18 cellular contexts compared by ENCODE assay signal in genomic region chr5:132886064-132886823, GRCh38. TPM values are rescaled to one million over a fixed set of nuclear protein-coding genes. Genes with fewer than 3 reads are reported as not detected.
DNase-seq lines count a peak whose midpoint lies in the region; ATAC-seq, FAIRE-seq and TF ChIP-seq lines count a peak whose summit lies in the region.
"Had no signal": no experiment of that assay in that cellular context is flagged by ENCODE, and none has a peak within 500 bp of the region (broad histone marks: within the 10 kb centered on the region; RNA-seq: fewer than 3 reads in every experiment).

No MANE protein-coding gene starts in this region.

- no peak for TF ChIP-seq RAD21 in GM12878 (IDR thresholded peaks at IDR 0.05; ENCODE audit: insufficient read depth, low read depth, low read length)
- no peak for TF ChIP-seq RAD21 in HepG2 (CRISPR knock-in tag; IDR thresholded peaks at IDR 0.05)

- H3K27ac Mint-ChIP-seq in activated CD4-positive, alpha-beta T cell treated with anti-CD3 and anti-CD28 coated beads for 36 hours, result peak overlapping the region; percentile 7

- no peaks in the 10 kb centered on the region for H3K79me2 ChIP-seq in GM12878 (ENCODE audit: control insufficient read depth, insufficient read depth, low read length)
- H3K79me2 ChIP-seq in HepG2 (ENCODE audit: insufficient read depth, low read length), result no peaks in the 10 kb centered on the region

- SMC1A ChIA-PET in GM12878 (lab: Charles Lee; ENCODE audit: uncharacterized antibody, unreplicated experiment), result interaction anchor here (1.0 kb wide), 1 partner anchor 50 kb away, joined by 4 read pairs; no protein-coding TSS in a partner anchor

- H3K27me3 ChIP-seq in GM12878 (replicated peaks in 1 of 2; ENCODE audit: control insufficient read depth in 2 of 2, insufficient read depth in 2 of 2, low read length in 1 of 2), result no peaks in the 10 kb centered on the region
- H3K27me3 ChIP-seq in HepG2 (ENCODE audit: control insufficient read depth in 1 of 2, insufficient read depth in 2 of 2, low read length in 2 of 2), result no peaks in the 10 kb centered on the region; a peak in 1 of 5 replicates
- H3K27me3 ChIP-seq: BLaER1, ovary, sigmoid colon, transverse colon had no signal

- H3K36me3 ChIP-seq in GM12878 (ENCODE audit: control insufficient read depth in 2 of 2, insufficient read depth in 2 of 2, low read length in 1 of 2) (peaks cover 4 to 14% of the 10 kb centered on the region in 2 experiments; a peak in 3 of 4 replicates), HepG2 (replicated peaks in 1 of 2; ENCODE audit: control insufficient read depth in 1 of 2, insufficient read depth in 2 of 2, low read length in 2 of 2) (peaks cover 16 to 64% of the 10 kb centered on the region in 2 experiments)
- H3K36me3 ChIP-seq: ovary had no signal

- H3K4me3 Mint-ChIP-seq in activated CD4-positive, alpha-beta T cell treated with anti-CD3 and anti-CD28 coated beads for 36 hours, result no peak overlapping the region

- BruUV-seq in GM12878 (replicated peaks; lab: Mats Ljungman, UMichigan) (TSS peak; percentile 30), HepG2 (replicated peaks; lab: Mats Ljungman, UMichigan) (TSS peak; percentile 17)

- H3K4me1 ChIP-seq in GM12878 (ENCODE audit: control insufficient read depth, insufficient read depth, low read length) (no peaks in the 10 kb centered on the region), HepG2 (ENCODE audit: insufficient read depth, low read length) (peaks cover 13% of the 10 kb centered on the region)
- H3K4me1 ChIP-seq: BLaER1, HAP-1, sigmoid colon had no signal

- H4K20me1 ChIP-seq in GM12878 (ENCODE audit: control insufficient read depth, insufficient read depth) (no peaks in the 10 kb centered on the region), HepG2 (ENCODE audit: insufficient read depth, low read length) (no peaks in the 10 kb centered on the region)

- no peaks in the 10 kb centered on the region for H3K9me3 Mint-ChIP-seq in activated CD4-positive, alpha-beta T cell treated with anti-CD3 and anti-CD28 coated beads for 36 hours (ENCODE audit: low read depth)

- DNase-seq in activated CD4-positive, alpha-beta T cell treated with anti-CD3 and anti-CD28 coated beads for 36 hours, result no peak
- DNase-seq in activated CD4-positive, alpha-beta T cell treated with anti-CD3 and anti-CD28 coated beads for 1 hour, result no peak
- DNase-seq in GM12878 (ENCODE audit: low read depth, low spot score) (no peak), HepG2 (ENCODE audit: low spot score) (no peak), substantia nigra (lab: John Stamatoyannopoulos, UW) (peak in 5 of 49 donors; percentile 5 to 32 (median 14))
- DNase-seq: activated CD4-positive, alpha-beta T cell treated with anti-CD3 and anti-CD28 coated beads for 4 hours; NK-92 treated with Interleukin-12 subunit alpha and Interleukin-12 subunit beta, amount 100 ng/mL, for 24 hours; ovary; sigmoid colon; stimulated activated naive CD4-positive, alpha-beta T cell treated with Interleukin-2 at 50 U/mL for 16 hours; T1000; transverse colon had no signal

- intact Hi-C loops in activated CD4-positive, alpha-beta T cell treated with anti-CD3 and anti-CD28 coated beads for 36 hours (cut with DNase I, micrococcal nuclease), result no loop called here
- intact Hi-C loops in GM12878 (cut with micrococcal nuclease; ENCODE audit: unreplicated experiment) (loop anchor here (10.0 kb wide), 1 partner anchor 271 kb away; no protein-coding TSS in a partner anchor), HepG2 (cut with micrococcal nuclease; ENCODE audit: unreplicated experiment) (loop anchor here (10.0 kb wide), 1 partner anchor 361 kb away; no protein-coding TSS in a partner anchor)

- no peaks in the 10 kb centered on the region for H3K27me3 Mint-ChIP-seq in activated CD4-positive, alpha-beta T cell treated with anti-CD3 and anti-CD28 coated beads for 36 hours

- H3K4me2 ChIP-seq in GM12878 (ENCODE audit: control insufficient read depth, insufficient read depth) (no peak overlapping the region), HepG2 (ENCODE audit: low read depth, low read length) (no peak overlapping the region)
- H3K4me2 ChIP-seq: BLaER1 had no signal

- no peak for TF ChIP-seq EP300 in GM12878 (IDR thresholded peaks at IDR 0.05; ENCODE audit: borderline replicate concordance in 1 of 2, control insufficient read depth in 1 of 2, low read depth in 2 of 2, low read length in 2 of 2)
- TF ChIP-seq EP300 in HepG2 (IDR thresholded peaks at IDR 0.05; ENCODE audit: low read depth in 2 of 2, low read length in 2 of 2), result no peak
- no peak for TF ChIP-seq EP300 in HepG2 (CRISPR knock-in tag; IDR thresholded peaks at IDR 0.05; ENCODE audit: borderline replicate concordance)

- POLR2A ChIA-PET in activated CD4-positive, alpha-beta T cell treated with anti-CD3 and anti-CD28 coated beads for 36 hours (lab: Charles Lee), result no interaction called here
- POLR2A ChIA-PET in GM12878 (lab: Charles Lee) (no interaction called here), HepG2 (lab: Yijun Ruan, JAX) (no interaction called here)

- H2AFZ ChIP-seq in GM12878 (ENCODE audit: control insufficient read depth, low read depth, low read length) (no peak overlapping the region), HepG2 (ENCODE audit: low read length) (no peak overlapping the region)

- H3K4me1 Mint-ChIP-seq in activated CD4-positive, alpha-beta T cell treated with anti-CD3 and anti-CD28 coated beads for 36 hours, result peaks cover 5% of the 10 kb centered on the region

- CTCF ChIA-PET in activated CD4-positive, alpha-beta T cell treated with anti-CD3 and anti-CD28 coated beads for 36 hours (lab: Charles Lee), result interaction anchor here (0.8 kb wide), 1 partner anchor 258 kb away, joined by 3 read pairs; no protein-coding TSS in a partner anchor
- CTCF ChIA-PET in GM12878 (lab: Yijun Ruan, JAX), result no interaction called here
- CTCF ChIA-PET in HepG2 (lab: Yijun Ruan, JAX; ENCODE audit: low intra/inter-chr PET ratio, low total read pairs), result no interaction called here

- no peak overlapping the region for H3K9ac ChIP-seq in GM12878 (ENCODE audit: control insufficient read depth, insufficient read depth, low read length)
- no peak overlapping the region for H3K9ac ChIP-seq in HepG2 (ENCODE audit: insufficient read depth, low read depth, low read length)
- H3K9ac ChIP-seq: BLaER1 had no signal

- TF ChIP-seq POLR2A in GM12878 (IDR thresholded peaks at IDR 0.05; ENCODE audit: low read depth, low read length) (no peak), HepG2 (IDR thresholded peaks at IDR 0.05; ENCODE audit: insufficient read depth in 1 of 2, low read depth in 2 of 2, low read length in 2 of 2) (no peak)

- no peak for ATAC-seq in activated CD4-positive, alpha-beta T cell treated with anti-CD3 and anti-CD28 coated beads for 36 hours
- peak; percentile 46; the same call in 1 of the 3 replicates for ATAC-seq in GM12878
- ATAC-seq in HepG2, result no peak; the same call in 1 of the 3 replicates
- ATAC-seq in HG02642 (IDR thresholded peaks at IDR 0.05; ENCODE audit: poor library complexity, unreplicated experiment), result no peak
- no peak for ATAC-seq in HG03342 (IDR thresholded peaks at IDR 0.05; ENCODE audit: unreplicated experiment)
- ATAC-seq in GM19455 (IDR thresholded peaks at IDR 0.05; ENCODE audit: unreplicated experiment), result no peak

- H3K9me3 ChIP-seq in GM12878 (replicated peaks; ENCODE audit: control insufficient read depth, insufficient read depth, low read length), result no peaks in the 10 kb centered on the region
- no peaks in the 10 kb centered on the region for H3K9me3 ChIP-seq in HepG2 (ENCODE audit: low read length)
- H3K9me3 ChIP-seq: BLaER1, HAP-1, ovary, sigmoid colon, transverse colon had no signal

- in situ Hi-C loops in GM12878 (cut with MboI) (no loop called here), HepG2 (cut with HindIII; ENCODE audit: extremely low pct_ligation_motif_present, low pct_unique_long_range_greater_than_20kb) (loop anchor here (10.0 kb wide), 1 partner anchor 141 kb away; the partner anchor contains the start of gene CCNI2)

- TF ChIP-seq CTCF in GM12878 (IDR thresholded peaks at IDR 0.05 in 2 of 3, conservative IDR thresholded peaks at IDR 0.05 in 1 of 3; ENCODE audit: control insufficient read depth in 2 of 3, extremely low read depth in 1 of 3, insufficient read depth in 1 of 3, low read depth in 3 of 3, low read length in 3 of 3), result no peak
- TF ChIP-seq CTCF in HepG2 (CRISPR knock-in tag; IDR thresholded peaks at IDR 0.05), result no peak

- FAIRE-seq in GM12878 (lab: Jason Lieb, UNC) (no peak), HepG2 (lab: Jason Lieb, UNC) (no peak)

- RAD21 ChIA-PET in GM12878 (lab: Charles Lee; ENCODE audit: unreplicated experiment), result no interaction called here

- no peak overlapping the region for H3K4me3 ChIP-seq in GM12878
- no peak overlapping the region for H3K4me3 ChIP-seq in HepG2 (replicated peaks in 1 of 3; ENCODE audit: insufficient read depth in 1 of 3, low read depth in 2 of 3, low read length in 3 of 3)
- H3K4me3 ChIP-seq: BLaER1, HAP-1, ovary, sigmoid colon, transverse colon had no signal

- H3K36me3 Mint-ChIP-seq in activated CD4-positive, alpha-beta T cell treated with anti-CD3 and anti-CD28 coated beads for 36 hours (ENCODE audit: low read depth), result peaks cover 24% of the 10 kb centered on the region

- H3K27ac ChIP-seq in GM12878 (ENCODE audit: control insufficient read depth, insufficient read depth) (no peak overlapping the region), HepG2 (ENCODE audit: extremely low read length, insufficient read depth, low read length) (no peak overlapping the region), substantia nigra (ENCODE audit: low read depth, low read length, poor library complexity, severe bottlenecking) (peak overlapping the region; percentile 72)
- H3K27ac ChIP-seq: 22Rv1, BLaER1, ovary, sigmoid colon had no signal

- 86% methylated on average over 11 of the region's 11 CpGs for WGBS in GM12878 (ENCODE audit: insufficient coverage, insufficient replicate concordance, low lambda C conversion rate, missing lambda C conversion rate)
- WGBS in HepG2 (ENCODE audit: low lambda C conversion rate), result 96% methylated on average over 11 of the region's 11 CpGs

RNA-seq across cellular contexts. Expression of gene LEAP2, which starts 12.8 kb away (rescaled TPM):
- 1 to 10 TPM; 2.5 to 3.1 TPM for total RNA-seq in activated CD4-positive, alpha-beta T cell treated with anti-CD3 and anti-CD28 coated beads for 36 hours
- total RNA-seq in GM12878 (2013; cell fraction: nucleolus; rRNA removed), result 7.7 and 9.5 TPM in 2 replicates
- total RNA-seq in GM12878 (2014; rRNA removed), result 2.3 and 2.6 TPM in 2 replicates
- 2.1 and 2.4 TPM in 2 replicates for total RNA-seq in GM12878 (2014; rRNA removed; fragmentation: Illumina TruSeq; extraction: Trizol)
- total RNA-seq in GM12878 (2021), result 1.5 and 2.7 TPM in 2 replicates
- 1.4 TPM for polyA plus RNA-seq in GM12878 (2011; ENCODE audit: low read depth)
- 8.8 and 9.4 TPM in 2 replicates for polyA plus RNA-seq in GM12878 (2011; rRNA removed)
- polyA plus RNA-seq in GM12878 (2011; cell fraction: cytosol; rRNA removed), result 4.2 and 4.6 TPM in 2 replicates
- polyA plus RNA-seq in GM12878 (2011; cell fraction: nucleus; rRNA removed), result 27.5 and 30.9 TPM in 2 replicates
- 1.1 and 1.5 TPM in 2 replicates for polyA plus RNA-seq in GM12878 (2012)
- 2.1 and 3.4 TPM in 2 replicates for polyA plus RNA-seq in GM12878 (2014; fragmentation: Illumina TruSeq; extraction: Trizol)
- 1 to 10 TPM; 1.9 to 2.1 TPM for polyA plus RNA-seq in GM12878 (2014; fragmentation: Nextera tagmentation; extraction: Ambion mirVana)
- polyA plus RNA-seq in GM12878 (2014; rRNA removed), result 2.2 and 4.0 TPM in 2 replicates
- polyA plus RNA-seq in GM12878 (2016; fragmentation: Nextera tagmentation; extraction: Ambion mirVana), result 1 to 10 TPM; 2.3 to 3.4 TPM
- polyA minus RNA-seq in GM12878 (2011; rRNA and poly(A)+ RNA removed), result 2.4 and 6.9 TPM in 2 replicates
- polyA minus RNA-seq in GM12878 (2011; cell fraction: cytosol; rRNA and poly(A)+ RNA removed), result 0.62 and 1.6 TPM in 2 replicates
- 5.6 and 6.7 TPM in 2 replicates for polyA minus RNA-seq in GM12878 (2011; cell fraction: nucleus; rRNA and poly(A)+ RNA removed)
- total RNA-seq in HepG2 (2016; rRNA removed; fragmentation: Illumina TruSeq; extraction: Trizol), result 19.8 and 23.9 TPM in 2 replicates
- total RNA-seq in HepG2 (2016; cell fraction: cytosol; rRNA removed; fragmentation: Illumina TruSeq; extraction: Trizol; ENCODE audit: low read depth), result 31.9 and 33.8 TPM in 2 replicates
- 21.4 and 22.6 TPM in 2 replicates for total RNA-seq in HepG2 (2016; cell fraction: insoluble cytoplasmic fraction; rRNA removed; fragmentation: Illumina TruSeq; extraction: Trizol)
- total RNA-seq in HepG2 (2016; cell fraction: membrane; rRNA removed; fragmentation: Illumina TruSeq; extraction: Trizol), result 22.4 and 23.2 TPM in 2 replicates
- 17.3 and 21.3 TPM in 2 replicates for total RNA-seq in HepG2 (2016; cell fraction: nucleus; rRNA removed; fragmentation: Illumina TruSeq; extraction: Trizol)
- 51.9 and 70.9 TPM in 2 replicates for polyA plus RNA-seq in HepG2 (2011; rRNA removed)
- polyA plus RNA-seq in HepG2 (2011; cell fraction: cytosol; rRNA removed), result 18.2 and 34.0 TPM in 2 replicates
- polyA plus RNA-seq in HepG2 (2011; cell fraction: nucleus; rRNA removed), result 19.5 and 30.9 TPM in 2 replicates
- 83.9 and 193 TPM in 2 replicates for polyA plus RNA-seq in HepG2 (2012)
- 9.5 and 10.5 TPM in 2 replicates for polyA plus RNA-seq in HepG2 (2016; cell fraction: cytosol; fragmentation: Illumina TruSeq; extraction: Trizol; ENCODE audit: low read depth)
- 12.1 and 12.5 TPM in 2 replicates for polyA plus RNA-seq in HepG2 (2016; cell fraction: insoluble cytoplasmic fraction; fragmentation: Illumina TruSeq; extraction: Trizol; ENCODE audit: low read depth)
- polyA plus RNA-seq in HepG2 (2016; cell fraction: membrane; fragmentation: Illumina TruSeq; extraction: Trizol; ENCODE audit: low read depth), result 7.0 and 11.1 TPM in 2 replicates
- polyA plus RNA-seq in HepG2 (2016; cell fraction: nucleus; fragmentation: Illumina TruSeq; extraction: Trizol; ENCODE audit: insufficient read depth, low read depth), result 19.5 and 23.5 TPM in 2 replicates
- 3.2 and 62.6 TPM in 2 replicates for polyA minus RNA-seq in HepG2 (2011; rRNA and poly(A)+ RNA removed; ENCODE audit: low replicate concordance)
- 68.1 and 102 TPM in 2 replicates for polyA minus RNA-seq in HepG2 (2011; cell fraction: cytosol; rRNA and poly(A)+ RNA removed)
- 42.6 and 69.6 TPM in 2 replicates for polyA minus RNA-seq in HepG2 (2011; cell fraction: nucleus; rRNA and poly(A)+ RNA removed)

RNA-seq across cellular contexts. Expression of gene UQCRQ, which starts 19.8 kb away (rescaled TPM):
- total RNA-seq in activated CD4-positive, alpha-beta T cell treated with anti-CD3 and anti-CD28 coated beads for 36 hours, result 100 to 1,000 TPM; 299 to 537 TPM
- total RNA-seq in GM12878 (2013; cell fraction: nucleolus; rRNA removed), result 67.8 and 97.5 TPM in 2 replicates
- total RNA-seq in GM12878 (2014; rRNA removed) (184 and 208 TPM in 2 replicates), GM12878 (2014; rRNA removed; fragmentation: Illumina TruSeq; extraction: Trizol) (191 and 195 TPM in 2 replicates), GM12878 (2021) (443 and 445 TPM in 2 replicates), HepG2 (2016; rRNA removed; fragmentation: Illumina TruSeq; extraction: Trizol) (575 and 610 TPM in 2 replicates)
- polyA plus RNA-seq in GM12878 (2011; ENCODE audit: low read depth), result 140 TPM
- polyA plus RNA-seq in GM12878 (2011; rRNA removed) (280 and 326 TPM in 2 replicates), GM12878 (2014; fragmentation: Illumina TruSeq; extraction: Trizol) (67.9 and 121 TPM in 2 replicates), GM12878 (2014; fragmentation: Nextera tagmentation; extraction: Ambion mirVana) (1,000 to 10,000 TPM; 1,403 to 1,579 TPM), GM12878 (2014; rRNA removed) (289 and 374 TPM in 2 replicates), GM12878 (2016; fragmentation: Nextera tagmentation; extraction: Ambion mirVana) (1,000 to 10,000 TPM; 1,478 to 1,559 TPM), HepG2 (2011; rRNA removed) (237 and 257 TPM in 2 replicates)
- 224 and 316 TPM in 2 replicates for polyA plus RNA-seq in GM12878 (2011; cell fraction: cytosol; rRNA removed)
- 134 and 141 TPM in 2 replicates for polyA plus RNA-seq in GM12878 (2011; cell fraction: nucleus; rRNA removed)
- 262 and 293 TPM in 2 replicates for polyA plus RNA-seq in GM12878 (2012)
- 32.3 and 39.3 TPM in 2 replicates for polyA minus RNA-seq in GM12878 (2011; rRNA and poly(A)+ RNA removed)
- 24.4 and 32.2 TPM in 2 replicates for polyA minus RNA-seq in GM12878 (2011; cell fraction: cytosol; rRNA and poly(A)+ RNA removed)
- 34.0 and 45.0 TPM in 2 replicates for polyA minus RNA-seq in GM12878 (2011; cell fraction: nucleus; rRNA and poly(A)+ RNA removed)
- 434 and 616 TPM in 2 replicates for total RNA-seq in HepG2 (2016; cell fraction: cytosol; rRNA removed; fragmentation: Illumina TruSeq; extraction: Trizol; ENCODE audit: low read depth)
- 541 and 719 TPM in 2 replicates for total RNA-seq in HepG2 (2016; cell fraction: insoluble cytoplasmic fraction; rRNA removed; fragmentation: Illumina TruSeq; extraction: Trizol)
- 520 and 710 TPM in 2 replicates for total RNA-seq in HepG2 (2016; cell fraction: membrane; rRNA removed; fragmentation: Illumina TruSeq; extraction: Trizol)
- total RNA-seq in HepG2 (2016; cell fraction: nucleus; rRNA removed; fragmentation: Illumina TruSeq; extraction: Trizol), result 214 and 220 TPM in 2 replicates
- polyA plus RNA-seq in HepG2 (2011; cell fraction: cytosol; rRNA removed), result 173 and 215 TPM in 2 replicates
- 111 and 145 TPM in 2 replicates for polyA plus RNA-seq in HepG2 (2011; cell fraction: nucleus; rRNA removed)
- polyA plus RNA-seq in HepG2 (2012), result 221 and 310 TPM in 2 replicates
- polyA plus RNA-seq in HepG2 (2016; cell fraction: cytosol; fragmentation: Illumina TruSeq; extraction: Trizol; ENCODE audit: low read depth), result 298 and 464 TPM in 2 replicates
- polyA plus RNA-seq in HepG2 (2016; cell fraction: insoluble cytoplasmic fraction; fragmentation: Illumina TruSeq; extraction: Trizol; ENCODE audit: low read depth), result 393 and 430 TPM in 2 replicates
- polyA plus RNA-seq in HepG2 (2016; cell fraction: membrane; fragmentation: Illumina TruSeq; extraction: Trizol; ENCODE audit: low read depth), result 329 and 431 TPM in 2 replicates
- 240 and 275 TPM in 2 replicates for polyA plus RNA-seq in HepG2 (2016; cell fraction: nucleus; fragmentation: Illumina TruSeq; extraction: Trizol; ENCODE audit: insufficient read depth, low read depth)
- polyA minus RNA-seq in HepG2 (2011; rRNA and poly(A)+ RNA removed; ENCODE audit: low replicate concordance), result 39.6 and 61.4 TPM in 2 replicates
- 26.8 and 32.8 TPM in 2 replicates for polyA minus RNA-seq in HepG2 (2011; cell fraction: cytosol; rRNA and poly(A)+ RNA removed)
- polyA minus RNA-seq in HepG2 (2011; cell fraction: nucleus; rRNA and poly(A)+ RNA removed), result 52.9 and 60.8 TPM in 2 replicates

RNA-seq across cellular contexts. Expression of gene GDF9, which starts 20.0 kb away (rescaled TPM):
- total RNA-seq in activated CD4-positive, alpha-beta T cell treated with anti-CD3 and anti-CD28 coated beads for 36 hours, result under 1 TPM; 0.41 to 0.69 TPM
- total RNA-seq in GM12878 (2013; cell fraction: nucleolus; rRNA removed), result 0.90 and 0.91 TPM in 2 replicates
- 0.16 and 0.28 TPM in 2 replicates for total RNA-seq in GM12878 (2014; rRNA removed)
- 0.23 and 0.54 TPM in 2 replicates for total RNA-seq in GM12878 (2014; rRNA removed; fragmentation: Illumina TruSeq; extraction: Trizol)
- total RNA-seq in GM12878 (2021), result 0.28 and 0.85 TPM in 2 replicates
- polyA plus RNA-seq in GM12878 (2011; ENCODE audit: low read depth), result 0.72 TPM
- polyA plus RNA-seq in GM12878 (2011; rRNA removed), result 1.5 and 1.8 TPM in 2 replicates
- 0.67 and 1.0 TPM in 2 replicates for polyA plus RNA-seq in GM12878 (2011; cell fraction: cytosol; rRNA removed)
- polyA plus RNA-seq in GM12878 (2011; cell fraction: nucleus; rRNA removed), result 1.5 and 2.7 TPM in 2 replicates
- polyA plus RNA-seq in GM12878 (2012), result 0.19 and 0.46 TPM in 2 replicates
- 0.53 and 1.1 TPM in 2 replicates for polyA plus RNA-seq in GM12878 (2014; fragmentation: Illumina TruSeq; extraction: Trizol)
- under 1 TPM; 0.11 to 0.24 TPM for polyA plus RNA-seq in GM12878 (2014; fragmentation: Nextera tagmentation; extraction: Ambion mirVana)
- 0.24 and 0.59 TPM in 2 replicates for polyA plus RNA-seq in GM12878 (2014; rRNA removed)
- under 1 TPM; 0.28 to 0.39 TPM for polyA plus RNA-seq in GM12878 (2016; fragmentation: Nextera tagmentation; extraction: Ambion mirVana)
- polyA minus RNA-seq in GM12878 (2011; rRNA and poly(A)+ RNA removed), result 0.37 and 0.46 TPM in 2 replicates
- not detected in 2 replicates for polyA minus RNA-seq in GM12878 (2011; cell fraction: cytosol; rRNA and poly(A)+ RNA removed)
- polyA minus RNA-seq in GM12878 (2011; cell fraction: nucleus; rRNA and poly(A)+ RNA removed), result 0.57 and 0.73 TPM in 2 replicates
- total RNA-seq in HepG2 (2016; rRNA removed; fragmentation: Illumina TruSeq; extraction: Trizol), result 0.07 and 0.38 TPM in 2 replicates
- 0.20 and 0.71 TPM in 2 replicates for total RNA-seq in HepG2 (2016; cell fraction: cytosol; rRNA removed; fragmentation: Illumina TruSeq; extraction: Trizol; ENCODE audit: low read depth)
- 0.15 and 0.49 TPM in 2 replicates for total RNA-seq in HepG2 (2016; cell fraction: insoluble cytoplasmic fraction; rRNA removed; fragmentation: Illumina TruSeq; extraction: Trizol)
- 0.46 and 0.55 TPM in 2 replicates for total RNA-seq in HepG2 (2016; cell fraction: membrane; rRNA removed; fragmentation: Illumina TruSeq; extraction: Trizol)
- 0.60 and 0.65 TPM in 2 replicates for total RNA-seq in HepG2 (2016; cell fraction: nucleus; rRNA removed; fragmentation: Illumina TruSeq; extraction: Trizol)
- 0.33 and 0.50 TPM in 2 replicates for polyA plus RNA-seq in HepG2 (2011; rRNA removed)
- 0.09 and 0.24 TPM in 2 replicates for polyA plus RNA-seq in HepG2 (2011; cell fraction: cytosol; rRNA removed)
- polyA plus RNA-seq in HepG2 (2011; cell fraction: nucleus; rRNA removed), result 0.51 and 0.68 TPM in 2 replicates
- polyA plus RNA-seq in HepG2 (2012), result 0.16 and 0.20 TPM in 2 replicates
- 0.07 and 0.37 TPM in 2 replicates for polyA plus RNA-seq in HepG2 (2016; cell fraction: cytosol; fragmentation: Illumina TruSeq; extraction: Trizol; ENCODE audit: low read depth)
- 0.21 and 0.23 TPM in 2 replicates for polyA plus RNA-seq in HepG2 (2016; cell fraction: insoluble cytoplasmic fraction; fragmentation: Illumina TruSeq; extraction: Trizol; ENCODE audit: low read depth)
- 0.21 and 0.26 TPM in 2 replicates for polyA plus RNA-seq in HepG2 (2016; cell fraction: membrane; fragmentation: Illumina TruSeq; extraction: Trizol; ENCODE audit: low read depth)
- 0.92 and 1.0 TPM in 2 replicates for polyA plus RNA-seq in HepG2 (2016; cell fraction: nucleus; fragmentation: Illumina TruSeq; extraction: Trizol; ENCODE audit: insufficient read depth, low read depth)
- polyA minus RNA-seq in HepG2 (2011; rRNA and poly(A)+ RNA removed; ENCODE audit: low replicate concordance), result 0.21 and 0.84 TPM in 2 replicates
- not detected in 2 replicates for polyA minus RNA-seq in HepG2 (2011; cell fraction: cytosol; rRNA and poly(A)+ RNA removed)
- polyA minus RNA-seq in HepG2 (2011; cell fraction: nucleus; rRNA and poly(A)+ RNA removed), result 0.64 and 2.0 TPM in 2 replicates

RNA-seq across cellular contexts. Expression of gene SHROOM1, which starts 55.8 kb away (rescaled TPM):
- under 1 TPM; 0.63 to 0.89 TPM for total RNA-seq in activated CD4-positive, alpha-beta T cell treated with anti-CD3 and anti-CD28 coated beads for 36 hours
- total RNA-seq in GM12878 (2013; cell fraction: nucleolus; rRNA removed), result 6.1 and 11.9 TPM in 2 replicates
- 2.2 and 3.2 TPM in 2 replicates for total RNA-seq in GM12878 (2014; rRNA removed)
- 0.94 and 1.3 TPM in 2 replicates for total RNA-seq in GM12878 (2014; rRNA removed; fragmentation: Illumina TruSeq; extraction: Trizol)
- total RNA-seq in GM12878 (2021), result 3.2 TPM in 2 replicates
- 0.83 TPM for polyA plus RNA-seq in GM12878 (2011; ENCODE audit: low read depth)
- polyA plus RNA-seq in GM12878 (2011; rRNA removed), result 3.2 and 3.5 TPM in 2 replicates
- 2.5 and 3.9 TPM in 2 replicates for polyA plus RNA-seq in GM12878 (2011; cell fraction: cytosol; rRNA removed)
- 12.5 and 15.7 TPM in 2 replicates for polyA plus RNA-seq in GM12878 (2011; cell fraction: nucleus; rRNA removed)
- 3.0 and 3.9 TPM in 2 replicates for polyA plus RNA-seq in GM12878 (2012)
- polyA plus RNA-seq in GM12878 (2014; fragmentation: Illumina TruSeq; extraction: Trizol), result 0.52 and 1.7 TPM in 2 replicates
- polyA plus RNA-seq in GM12878 (2014; fragmentation: Nextera tagmentation; extraction: Ambion mirVana), result under 1 TPM; 0.05 to 0.31 TPM
- polyA plus RNA-seq in GM12878 (2014; rRNA removed), result 2.8 and 3.9 TPM in 2 replicates
- polyA plus RNA-seq in GM12878 (2016; fragmentation: Nextera tagmentation; extraction: Ambion mirVana), result under 1 TPM; 0.82 to 0.83 TPM
- 2.8 and 7.9 TPM in 2 replicates for polyA minus RNA-seq in GM12878 (2011; rRNA and poly(A)+ RNA removed)
- polyA minus RNA-seq in GM12878 (2011; cell fraction: cytosol; rRNA and poly(A)+ RNA removed), result 0.80 and 2.1 TPM in 2 replicates
- polyA minus RNA-seq in GM12878 (2011; cell fraction: nucleus; rRNA and poly(A)+ RNA removed), result 4.2 and 5.3 TPM in 2 replicates
- total RNA-seq in HepG2 (2016; rRNA removed; fragmentation: Illumina TruSeq; extraction: Trizol), result 8.9 and 18.2 TPM in 2 replicates
- total RNA-seq in HepG2 (2016; cell fraction: cytosol; rRNA removed; fragmentation: Illumina TruSeq; extraction: Trizol; ENCODE audit: low read depth), result 2.9 and 3.0 TPM in 2 replicates
- 8.5 and 16.1 TPM in 2 replicates for total RNA-seq in HepG2 (2016; cell fraction: insoluble cytoplasmic fraction; rRNA removed; fragmentation: Illumina TruSeq; extraction: Trizol)
- 6.2 and 8.3 TPM in 2 replicates for total RNA-seq in HepG2 (2016; cell fraction: membrane; rRNA removed; fragmentation: Illumina TruSeq; extraction: Trizol)
- total RNA-seq in HepG2 (2016; cell fraction: nucleus; rRNA removed; fragmentation: Illumina TruSeq; extraction: Trizol), result 14.0 and 18.5 TPM in 2 replicates
- polyA plus RNA-seq in HepG2 (2011; rRNA removed), result 25.7 and 34.5 TPM in 2 replicates
- polyA plus RNA-seq in HepG2 (2011; cell fraction: cytosol; rRNA removed), result 18.4 and 21.6 TPM in 2 replicates
- 60.0 and 62.0 TPM in 2 replicates for polyA plus RNA-seq in HepG2 (2011; cell fraction: nucleus; rRNA removed)
- polyA plus RNA-seq in HepG2 (2012), result 12.5 and 16.7 TPM in 2 replicates
- 2.1 and 2.2 TPM in 2 replicates for polyA plus RNA-seq in HepG2 (2016; cell fraction: cytosol; fragmentation: Illumina TruSeq; extraction: Trizol; ENCODE audit: low read depth)
- polyA plus RNA-seq in HepG2 (2016; cell fraction: insoluble cytoplasmic fraction; fragmentation: Illumina TruSeq; extraction: Trizol; ENCODE audit: low read depth), result 11.5 and 14.1 TPM in 2 replicates
- polyA plus RNA-seq in HepG2 (2016; cell fraction: membrane; fragmentation: Illumina TruSeq; extraction: Trizol; ENCODE audit: low read depth), result 4.6 and 5.0 TPM in 2 replicates
- polyA plus RNA-seq in HepG2 (2016; cell fraction: nucleus; fragmentation: Illumina TruSeq; extraction: Trizol; ENCODE audit: insufficient read depth, low read depth), result 52.3 and 58.0 TPM in 2 replicates
- polyA minus RNA-seq in HepG2 (2011; rRNA and poly(A)+ RNA removed; ENCODE audit: low replicate concordance), result 10.1 and 31.5 TPM in 2 replicates
- 14.4 and 20.5 TPM in 2 replicates for polyA minus RNA-seq in HepG2 (2011; cell fraction: cytosol; rRNA and poly(A)+ RNA removed)
- polyA minus RNA-seq in HepG2 (2011; cell fraction: nucleus; rRNA and poly(A)+ RNA removed), result 29.1 and 42.4 TPM in 2 replicates

Comparison
In these comparisons a context has a peak if more than half of its experiments do, and no peak if none do; other contexts are left out.
1. intact Hi-C loops: an anchor here in GM12878 (10.0 kb wide) and HepG2 (10.0 kb wide); none called in activated CD4-positive, alpha-beta T cell treated with anti-CD3 and anti-CD28 coated beads for 36 hours.